1 cellular context compared by ENCODE assay signal in genomic region chr15:91224750-91225380, GRCh38.
TF ChIP-seq lines count a peak whose summit lies in the region.

No MANE protein-coding gene starts in this region.

TF ChIP-seq in GM23338, 12 proteins besides CTCF, POLR2A, EP300 and RAD21 (continued from another document):
- TF ChIP-seq ETS1 (IDR thresholded peaks at IDR 0.05) (no peak), JUNB (IDR thresholded peaks at IDR 0.05; ENCODE audit: unreplicated experiment) (no peak), ZNF114 (CRISPR knock-in tag; IDR thresholded peaks at IDR 0.05) (no peak), ZNF331 (CRISPR knock-in tag; IDR thresholded peaks at IDR 0.05; ENCODE audit: low read depth) (no peak), EZH2 (IDR thresholded peaks at IDR 0.05; ENCODE audit: low read depth, unreplicated experiment) (no peak), NANOG (IDR thresholded peaks at IDR 0.05; ENCODE audit: borderline replicate concordance) (no peak), CREB1 (CRISPR knock-in tag; IDR thresholded peaks at IDR 0.05; ENCODE audit: low read depth) (no peak), EZH2phosphoT487 (IDR thresholded peaks at IDR 0.05; ENCODE audit: unreplicated experiment) (no peak)
